2 cellular contexts compared by ENCODE assay signal in genomic region chr1:222716393-222716792, GRCh38.
TF ChIP-seq lines count a peak whose summit lies in the region.

No MANE protein-coding gene starts in this region.

TF ChIP-seq in HepG2, 621 proteins besides CTCF, POLR2A, EP300 and RAD21:
- no peak for TF ChIP-seq POGK (CRISPR knock-in tag; conservative IDR thresholded peaks at IDR 0.05)
- TF ChIP-seq ZBTB8A (CRISPR knock-in tag; IDR thresholded peaks at IDR 0.05; ENCODE audit: borderline replicate concordance, low read depth) = no peak
- no peak for TF ChIP-seq E2F1 (CRISPR knock-in tag; IDR thresholded peaks at IDR 0.05)
- TF ChIP-seq RFXANK (CRISPR knock-in tag; IDR thresholded peaks at IDR 0.05) = no peak
- no peak for TF ChIP-seq ZNF557 (CRISPR knock-in tag; IDR thresholded peaks at IDR 0.05)
- no peak for TF ChIP-seq ZBTB40 (IDR thresholded peaks at IDR 0.05)
- TF ChIP-seq ZBTB40 (CRISPR knock-in tag; IDR thresholded peaks at IDR 0.05) = peak; percentile 89
- TF ChIP-seq ZFY (CRISPR knock-in tag; IDR thresholded peaks at IDR 0.05) = no peak
TF ChIP-seq in HepG2: peak in this region for 1.

TF ChIP-seq in GM12878, 131 proteins besides CTCF, POLR2A, EP300 and RAD21:
- TF ChIP-seq PKNOX1 (IDR thresholded peaks at IDR 0.05) (no peak), ZBTB40 (IDR thresholded peaks at IDR 0.05; ENCODE audit: borderline replicate concordance) (peak; percentile 84)
TF ChIP-seq in GM12878: peak in this region for 1.
